23 cellular contexts compared by ENCODE assay signal in genomic region chr12:49720214-49720613, GRCh38. TPM values are rescaled to one million over a fixed set of nuclear protein-coding genes. Genes with fewer than 3 reads are reported as not detected.
DNase-seq lines count a peak whose midpoint lies in the region; ATAC-seq, FAIRE-seq and TF ChIP-seq lines count a peak whose summit lies in the region.
"Had no signal": no experiment of that assay in that cellular context is flagged by ENCODE, and none has a peak within 500 bp of the region (broad histone marks: within the 10 kb centered on the region; RNA-seq: fewer than 3 reads in every experiment).

No MANE protein-coding gene starts in this region.

- 13 to 36% (median 22%) methylated on average over 1 of the region's 1 CpG for WGBS in adrenal gland, 4 donors
- WGBS in liver: 25% methylated on average over 1 of the region's 1 CpG

- TF ChIP-seq RAD21 in liver (IDR thresholded peaks at IDR 0.05): peak; percentile 29 to 68

- H3K4me3 ChIP-seq in adrenal gland (no peak overlapping the region), liver (ENCODE audit: low read depth in 1 of 3, low read length in 3 of 3) (no peak overlapping the region)
- H3K4me3 ChIP-seq: suprapubic skin had no signal

- peaks cover under 1% of the 10 kb centered on the region for H3K27me3 ChIP-seq in adrenal gland
- H3K27me3 ChIP-seq in liver (ENCODE audit: control insufficient read depth in 4 of 4, insufficient read depth in 4 of 4, low read length in 3 of 4): no peaks in the 10 kb centered on the region

- DNase-seq in D721Med (ENCODE audit: insufficient read length, low spot score): no peak
- peak; percentile 35 for DNase-seq in M059J (ENCODE audit: low read depth)
- DNase-seq in adrenal gland: peak; percentile 35 to 69 (median 46)
- DNase-seq: activated CD4-positive, alpha-beta T cell treated with anti-CD3 and anti-CD28 coated beads, Interleukin-2, amount 10 ng/mL, durations not matched to agents 7 days and 5 days; activated T-cell treated with anti-CD3 and anti-CD28 coated beads, Interleukin-2, amount 50 U/mL, for 24 hours; cerebellar nuclear complex; DMS153; immature natural killer cell; mesenchymal stem cell; MV-4-11; NCI-H2029 treated with DMSO at 0.1 percent for 48 hours; NCI-H526 treated with DMSO at 0.1 percent for 48 hours; Right ventricle myocardium superior; stimulated activated CD4-positive, alpha-beta T cell treated with anti-CD3 and anti-CD28 coated beads, Interleukin-2, amount 100 ng/mL, for 24 hours; T1000 had no signal

- intact Hi-C loops in adrenal gland (cut with DNase I): no loop called here

- ATAC-seq in GM18519 (IDR thresholded peaks at IDR 0.05; ENCODE audit: low FRiP score, unreplicated experiment): no peak
- no peak for ATAC-seq in GM19467 (IDR thresholded peaks at IDR 0.05; ENCODE audit: unreplicated experiment)
- no peak for ATAC-seq in GM21825 (IDR thresholded peaks at IDR 0.05; ENCODE audit: unreplicated experiment)
- ATAC-seq in HG03139 (IDR thresholded peaks at IDR 0.05; ENCODE audit: unreplicated experiment): no peak
- ATAC-seq: sciatic nerve had no signal

- no peaks in the 10 kb centered on the region for H3K9me3 ChIP-seq in adrenal gland (replicated peaks in 1 of 3)
- H3K9me3 ChIP-seq in liver (ENCODE audit: control insufficient read depth in 4 of 4, low read length in 3 of 4): no peaks in the 10 kb centered on the region
- H3K9me3 ChIP-seq: suprapubic skin had no signal

- H3K36me3 ChIP-seq in adrenal gland (replicated peaks in 1 of 2): no peaks in the 10 kb centered on the region
- no peaks in the 10 kb centered on the region for H3K36me3 ChIP-seq in liver (ENCODE audit: control insufficient read depth in 4 of 4, insufficient read depth in 3 of 4, low read depth in 1 of 4, low read length in 3 of 4)
- H3K36me3 ChIP-seq: suprapubic skin had no signal

- TF ChIP-seq CTCF in D721Med (IDR thresholded peaks at IDR 0.05; ENCODE audit: insufficient read depth, missing control alignments): peak; percentile 4
- TF ChIP-seq CTCF in adrenal gland (IDR thresholded peaks at IDR 0.05): peak; percentile 13 to 52 (median 39)
- no peak for TF ChIP-seq CTCF in liver (IDR thresholded peaks at IDR 0.05; ENCODE audit: low read depth, low read length, missing input control)

- FAIRE-seq in D721Med (lab: Jason Lieb, UNC): no peak
- FAIRE-seq: H1 had no signal

- H3K27ac ChIP-seq in adrenal gland: no peak overlapping the region
- no peak overlapping the region for H3K27ac ChIP-seq in liver (ENCODE audit: low read depth in 1 of 2, low read length in 2 of 2)
- H3K27ac ChIP-seq: suprapubic skin had no signal

- H3K9ac ChIP-seq in liver (ENCODE audit: low read depth in 1 of 2, low read length in 2 of 2): no peak overlapping the region

- H3K4me1 ChIP-seq in adrenal gland (replicated peaks in 1 of 2) (peaks cover 0 to 5% of the 10 kb centered on the region in 2 donors), liver (ENCODE audit: control insufficient read depth in 4 of 4, insufficient read depth in 4 of 4, low read length in 3 of 4) (no peaks in the 10 kb centered on the region)
- H3K4me1 ChIP-seq: suprapubic skin had no signal

- TF ChIP-seq POLR2A in adrenal gland (IDR thresholded peaks at IDR 0.05): no peak

TF ChIP-seq in liver, 16 proteins besides CTCF, POLR2A, EP300 and RAD21:
- TF ChIP-seq HNF4G (IDR thresholded peaks at IDR 0.05): no peak
- no peak for TF ChIP-seq EGR1 (IDR thresholded peaks at IDR 0.05; ENCODE audit: low read depth in 2 of 2)
- TF ChIP-seq GABPA (IDR thresholded peaks at IDR 0.05 in 1 of 2, conservative IDR thresholded peaks at IDR 0.05 in 1 of 2): no peak
- TF ChIP-seq YY1 (IDR thresholded peaks at IDR 0.05): no peak
- TF ChIP-seq FOXA1 (IDR thresholded peaks at IDR 0.05): no peak
- no peak for TF ChIP-seq ATF3 (IDR thresholded peaks at IDR 0.05)
- TF ChIP-seq, protein P1, sequence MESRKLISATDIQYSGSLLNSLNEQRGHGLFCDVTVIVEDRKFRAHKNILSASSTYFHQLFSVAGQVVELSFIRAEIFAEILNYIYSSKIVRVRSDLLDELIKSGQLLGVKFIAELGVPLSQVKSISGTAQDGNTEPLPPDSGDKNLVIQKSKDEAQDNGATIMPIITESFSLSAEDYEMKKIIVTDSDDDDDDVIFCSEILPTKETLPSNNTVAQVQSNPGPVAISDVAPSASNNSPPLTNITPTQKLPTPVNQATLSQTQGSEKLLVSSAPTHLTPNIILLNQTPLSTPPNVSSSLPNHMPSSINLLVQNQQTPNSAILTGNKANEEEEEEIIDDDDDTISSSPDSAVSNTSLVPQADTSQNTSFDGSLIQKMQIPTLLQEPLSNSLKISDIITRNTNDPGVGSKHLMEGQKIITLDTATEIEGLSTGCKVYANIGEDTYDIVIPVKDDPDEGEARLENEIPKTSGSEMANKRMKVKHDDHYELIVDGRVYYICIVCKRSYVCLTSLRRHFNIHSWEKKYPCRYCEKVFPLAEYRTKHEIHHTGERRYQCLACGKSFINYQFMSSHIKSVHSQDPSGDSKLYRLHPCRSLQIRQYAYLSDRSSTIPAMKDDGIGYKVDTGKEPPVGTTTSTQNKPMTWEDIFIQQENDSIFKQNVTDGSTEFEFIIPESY (IDR thresholded peaks at IDR 0.05): no peak
- no peak for TF ChIP-seq NR2F2 (IDR thresholded peaks at IDR 0.05)
- no peak for TF ChIP-seq RXRA (IDR thresholded peaks at IDR 0.05)
- no peak for TF ChIP-seq SP1 (IDR thresholded peaks at IDR 0.05)
- TF ChIP-seq JUND (IDR thresholded peaks at IDR 0.05): no peak
- TF ChIP-seq FOXA2 (IDR thresholded peaks at IDR 0.05): no peak
- no peak for TF ChIP-seq TAF1 (conservative IDR thresholded peaks at IDR 0.05)
- TF ChIP-seq REST (IDR thresholded peaks at IDR 0.05): no peak
- no peak for TF ChIP-seq HNF4A (conservative IDR thresholded peaks at IDR 0.05)
- no peak for TF ChIP-seq MAX (IDR thresholded peaks at IDR 0.05)

RNA-seq across cellular contexts. Expression of gene FMNL3, which starts 13.0 kb away (rescaled TPM):
- 18.3 and 30.4 TPM in 2 replicates for total RNA-seq in M059J (2014; rRNA removed; shearing (Covaris generic))
- total RNA-seq in adrenal gland (10 to 100 TPM; 11.3 to 24.1 (median 19.2) TPM), liver (1 to 10 TPM; 4.0 to 4.5 TPM)
- polyA plus RNA-seq in adrenal gland (10 to 100 TPM in 1 of 3 donors, 1 to 10 TPM in 2; 4.7 to 11.5 (median 7.0) TPM), liver (1 to 10 TPM in 1 of 2 donors, under 1 TPM in 1; 0.72 to 1.2 TPM)

RNA-seq across cellular contexts. Expression of gene TMBIM6, which starts 21.1 kb away (rescaled TPM):
- total RNA-seq in M059J (2014; rRNA removed; shearing (Covaris generic)): 585 and 680 TPM in 2 replicates
- 100 to 1,000 TPM; 593 to 874 (median 765) TPM for total RNA-seq in adrenal gland
- polyA plus RNA-seq in adrenal gland: 100 to 1,000 TPM; 134 to 769 (median 249) TPM
- total RNA-seq in liver: 100 to 1,000 TPM; 464 to 740 TPM
- polyA plus RNA-seq in liver: 1,000 to 10,000 TPM in 1 of 2 donors, 100 to 1,000 TPM in 1; 687 to 1,207 TPM
